Comparison of ENCODE assay signal across 11 cellular contexts in genomic region chr11:128719556-128719824, GRCh38. TPM values are rescaled to one million over a fixed set of nuclear protein-coding genes. Genes with fewer than 3 reads are reported as not detected.
DNase-seq lines count a peak whose midpoint lies in the region; ATAC-seq, FAIRE-seq and TF ChIP-seq lines count a peak whose summit lies in the region.
"Had no signal": no experiment of that assay in that cellular context is flagged by ENCODE, and none has a peak within 500 bp of the region (broad histone marks: within the 10 kb centered on the region; RNA-seq: fewer than 3 reads in every experiment).

No MANE protein-coding gene starts in this region.

- FAIRE-seq in RCC 7860 (lab: Jason Lieb, UNC), result no peak

- H3K4me1 Mint-ChIP-seq in stimulated activated naive CD8-positive, alpha-beta T cell treated with anti-CD3 and anti-CD28 coated beads, Interleukin-15, Interleukin-2, amounts not matched to agents 100 ng/mL and 50 ng/mL, for 24 hours (ENCODE audit: low read depth), result peaks cover 99% of the 10 kb centered on the region
- H3K4me1 Mint-ChIP-seq in activated naive CD8-positive, alpha-beta T cell treated with anti-CD3 and anti-CD28 coated beads for 36 hours, result peaks cover 94% of the 10 kb centered on the region
- peaks cover 86 to 97% of the 10 kb centered on the region in 2 donors for H3K4me1 Mint-ChIP-seq in natural killer cell treated with Interleukin-12 subunit alpha and Interleukin-12 subunit beta and Interleukin-15 and Interleukin-18, amount 100 ng/mL, for 72 hours (ENCODE audit: low read depth in 2 of 2)

- H3K27ac Mint-ChIP-seq in stimulated activated naive CD8-positive, alpha-beta T cell treated with anti-CD3 and anti-CD28 coated beads, Interleukin-15, Interleukin-2, amounts not matched to agents 100 ng/mL and 50 ng/mL, for 24 hours, result peak overlapping the region; percentile 97
- peak overlapping the region; percentile 98 for H3K27ac Mint-ChIP-seq in activated naive CD8-positive, alpha-beta T cell treated with anti-CD3 and anti-CD28 coated beads for 36 hours
- peak overlapping the region; percentile 99 for H3K27ac Mint-ChIP-seq in natural killer cell treated with Interleukin-12 subunit alpha and Interleukin-12 subunit beta and Interleukin-15 and Interleukin-18, amount 100 ng/mL, for 72 hours

- H3K9me3 ChIP-seq in vagina, result no peaks in the 10 kb centered on the region

- peak overlapping the region; percentile 42 for H3K27ac ChIP-seq in vagina

- TF ChIP-seq POLR2A in vagina (IDR thresholded peaks at IDR 0.05) (no peak), erythroblast (IDR thresholded peaks at IDR 0.05; ENCODE audit: low read length) (no peak)

- H3K4me3 ChIP-seq in vagina, result no peak overlapping the region

- H3K9me3 Mint-ChIP-seq in stimulated activated naive CD8-positive, alpha-beta T cell treated with anti-CD3 and anti-CD28 coated beads, Interleukin-15, Interleukin-2, amounts not matched to agents 100 ng/mL and 50 ng/mL, for 24 hours, result no peaks in the 10 kb centered on the region
- no peaks in the 10 kb centered on the region for H3K9me3 Mint-ChIP-seq in activated naive CD8-positive, alpha-beta T cell treated with anti-CD3 and anti-CD28 coated beads for 36 hours
- H3K9me3 Mint-ChIP-seq in natural killer cell treated with Interleukin-12 subunit alpha and Interleukin-12 subunit beta and Interleukin-15 and Interleukin-18, amount 100 ng/mL, for 72 hours, result no peaks in the 10 kb centered on the region

- no peak for ATAC-seq in stimulated activated naive CD8-positive, alpha-beta T cell treated with anti-CD3 and anti-CD28 coated beads, Interleukin-15, Interleukin-2, amounts not matched to agents 100 U/mL and 50 U/mL, for 24 hours
- ATAC-seq in natural killer cell treated with Interleukin-12 subunit alpha and Interleukin-12 subunit beta and Interleukin-15 and Interleukin-18, amount 100 ng/mL, for 72 hours, result no peak

- peaks cover 4% of the 10 kb centered on the region for H3K36me3 Mint-ChIP-seq in stimulated activated naive CD8-positive, alpha-beta T cell treated with anti-CD3 and anti-CD28 coated beads, Interleukin-15, Interleukin-2, amounts not matched to agents 100 ng/mL and 50 ng/mL, for 24 hours (ENCODE audit: low read depth)
- peaks cover 24% of the 10 kb centered on the region for H3K36me3 Mint-ChIP-seq in activated naive CD8-positive, alpha-beta T cell treated with anti-CD3 and anti-CD28 coated beads for 36 hours
- H3K36me3 Mint-ChIP-seq in natural killer cell treated with Interleukin-12 subunit alpha and Interleukin-12 subunit beta and Interleukin-15 and Interleukin-18, amount 100 ng/mL, for 72 hours, result peaks cover 4% of the 10 kb centered on the region

- no peaks in the 10 kb centered on the region for H3K27me3 Mint-ChIP-seq in stimulated activated naive CD8-positive, alpha-beta T cell treated with anti-CD3 and anti-CD28 coated beads, Interleukin-15, Interleukin-2, amounts not matched to agents 100 ng/mL and 50 ng/mL, for 24 hours
- no peaks in the 10 kb centered on the region for H3K27me3 Mint-ChIP-seq in activated naive CD8-positive, alpha-beta T cell treated with anti-CD3 and anti-CD28 coated beads for 36 hours
- no peaks in the 10 kb centered on the region for H3K27me3 Mint-ChIP-seq in natural killer cell treated with Interleukin-12 subunit alpha and Interleukin-12 subunit beta and Interleukin-15 and Interleukin-18, amount 100 ng/mL, for 72 hours

- no peak for DNase-seq in stimulated activated naive CD8-positive, alpha-beta T cell treated with anti-CD3 and anti-CD28 coated beads, Interleukin-15, Interleukin-2, amounts not matched to agents 100 U/mL and 50 U/mL, for 24 hours
- no peak for DNase-seq in activated naive CD8-positive, alpha-beta T cell treated with anti-CD3 and anti-CD28 coated beads for 36 hours
- no peak for DNase-seq in natural killer cell treated with Interleukin-12 subunit alpha and Interleukin-12 subunit beta and Interleukin-15 and Interleukin-18, amount 100 ng/mL, for 72 hours (ENCODE audit: low spot score)
- no peak for DNase-seq in vagina (ENCODE audit: extremely low spot score in 2 of 2)
- no peak for DNase-seq in GM20000 (ENCODE audit: low spot score)
- no peak for DNase-seq in erythroblast (lab: John Stamatoyannopoulos, UW)
- DNase-seq in RCC 7860 (ENCODE audit: low spot score), result no peak
- DNase-seq: activated CD4-positive, alpha-beta T cell treated with anti-CD3 and anti-CD28 coated beads, Interleukin-2, amount 50 U/mL, for 4 hours; foreskin fibroblast; SHP77 treated with DMSO at 0.1 percent for 48 hours had no signal

- intact Hi-C loops in vagina (cut with DNase I), result no loop called here

- peak overlapping the region; percentile 83 for H3K4me3 Mint-ChIP-seq in stimulated activated naive CD8-positive, alpha-beta T cell treated with anti-CD3 and anti-CD28 coated beads, Interleukin-15, Interleukin-2, amounts not matched to agents 100 ng/mL and 50 ng/mL, for 24 hours
- H3K4me3 Mint-ChIP-seq in activated naive CD8-positive, alpha-beta T cell treated with anti-CD3 and anti-CD28 coated beads for 36 hours, result peak overlapping the region; percentile 77
- H3K4me3 Mint-ChIP-seq in natural killer cell treated with Interleukin-12 subunit alpha and Interleukin-12 subunit beta and Interleukin-15 and Interleukin-18, amount 100 ng/mL, for 72 hours, result peak overlapping the region; percentile 94

- TF ChIP-seq CTCF in vagina (IDR thresholded peaks at IDR 0.05), result no peak
- TF ChIP-seq CTCF in GM20000 (IDR thresholded peaks at IDR 0.05; ENCODE audit: extremely low read depth, missing control alignments), result no peak

- no peaks in the 10 kb centered on the region for H3K36me3 ChIP-seq in vagina

- no peaks in the 10 kb centered on the region for H3K27me3 ChIP-seq in vagina

- H3K4me1 ChIP-seq in vagina, result peaks cover 54% of the 10 kb centered on the region

RNA-seq across cellular contexts. Expression of gene FLI1, which starts 25.6 kb away (rescaled TPM):
- 10 to 100 TPM; 37.5 to 38.9 TPM for total RNA-seq in activated naive CD8-positive, alpha-beta T cell treated with anti-CD3 and anti-CD28 coated beads for 36 hours
- total RNA-seq in natural killer cell treated with Interleukin-12 subunit alpha and Interleukin-12 subunit beta and Interleukin-15 and Interleukin-18, amount 100 ng/mL, for 72 hours, result 10 to 100 TPM; 63.3 to 74.0 TPM
- total RNA-seq in vagina, result 29.5 TPM
